1 cellular context compared by ENCODE assay signal in the genomic region with DNA sequence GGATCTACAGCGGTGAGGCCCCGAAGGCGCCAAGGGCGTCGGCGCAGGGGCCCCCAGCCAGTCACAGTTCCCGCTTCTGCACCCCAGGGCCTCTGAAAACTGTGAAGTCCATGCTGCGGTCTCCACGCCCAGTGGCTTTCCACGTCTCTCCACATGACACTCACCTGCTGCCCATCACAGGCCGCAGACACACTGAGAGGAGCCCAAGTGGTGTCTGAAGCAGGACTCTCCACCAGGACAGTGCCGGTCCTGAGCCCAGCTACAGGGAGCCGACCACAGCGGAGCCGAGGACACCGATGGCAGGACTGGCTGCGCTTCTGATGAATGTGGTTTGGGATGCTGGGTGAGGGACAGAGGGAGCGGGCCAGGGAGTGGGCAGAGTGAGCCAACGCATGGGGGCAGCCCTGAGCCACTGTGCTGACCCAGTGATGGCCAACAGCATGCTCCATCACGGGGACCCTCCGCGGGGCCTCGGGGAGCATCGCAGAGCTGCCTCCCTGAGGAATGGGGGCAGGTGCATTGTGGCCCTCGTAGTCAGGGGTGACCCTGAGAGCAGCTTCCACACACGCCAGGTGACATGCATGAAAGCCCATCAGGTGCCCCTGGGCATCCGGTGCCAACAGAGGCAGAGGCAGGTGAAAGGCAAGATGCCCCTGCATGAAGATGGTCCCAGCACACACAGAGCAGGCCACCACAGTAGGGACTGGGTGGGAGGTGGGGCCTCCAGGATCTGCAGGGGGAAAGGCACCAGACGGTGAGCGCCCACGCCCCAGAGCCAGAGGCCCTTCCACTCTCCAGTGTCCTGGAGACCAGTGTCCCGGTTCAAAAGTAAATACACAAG.
TF ChIP-seq lines count a peak whose summit lies in the region.

No MANE protein-coding gene starts in this region.

TF ChIP-seq in IMR-90, 13 proteins besides CTCF, POLR2A, EP300 and RAD21:
- TF ChIP-seq, protein P1, sequence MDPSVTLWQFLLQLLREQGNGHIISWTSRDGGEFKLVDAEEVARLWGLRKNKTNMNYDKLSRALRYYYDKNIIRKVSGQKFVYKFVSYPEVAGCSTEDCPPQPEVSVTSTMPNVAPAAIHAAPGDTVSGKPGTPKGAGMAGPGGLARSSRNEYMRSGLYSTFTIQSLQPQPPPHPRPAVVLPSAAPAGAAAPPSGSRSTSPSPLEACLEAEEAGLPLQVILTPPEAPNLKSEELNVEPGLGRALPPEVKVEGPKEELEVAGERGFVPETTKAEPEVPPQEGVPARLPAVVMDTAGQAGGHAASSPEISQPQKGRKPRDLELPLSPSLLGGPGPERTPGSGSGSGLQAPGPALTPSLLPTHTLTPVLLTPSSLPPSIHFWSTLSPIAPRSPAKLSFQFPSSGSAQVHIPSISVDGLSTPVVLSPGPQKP (IDR thresholded peaks at IDR 0.05; ENCODE audit: borderline replicate concordance, low read depth, low read length), result no peak
- TF ChIP-seq RFX5 (IDR thresholded peaks at IDR 0.05; ENCODE audit: low read depth, low read length) (no peak), MXI1 (IDR thresholded peaks at IDR 0.05; ENCODE audit: borderline replicate concordance, low read depth, low read length) (no peak), CEBPB (IDR thresholded peaks at IDR 0.05; ENCODE audit: low read depth, low read length) (no peak), MAFK (IDR thresholded peaks at IDR 0.05; ENCODE audit: low read depth, low read length) (no peak)
